In genomic region chr19:46372901-46373572, GRCh38 we compare ENCODE assay signal across 9 cellular contexts. TPM values are rescaled to one million over a fixed set of nuclear protein-coding genes. Genes with fewer than 3 reads are reported as not detected.
A peak's percentile ranks its signal among the peaks of the same experiment; 100 is the strongest.
DNase-seq lines count a peak whose midpoint lies in the region; ATAC-seq and TF ChIP-seq lines count a peak whose summit lies in the region.
"Had no signal": no experiment of that assay in that cellular context is flagged by ENCODE, and none has a peak within 500 bp of the region (broad histone marks: within the 10 kb centered on the region; RNA-seq: fewer than 3 reads in every experiment).

No MANE protein-coding gene starts in this region.

- H3K9me3 ChIP-seq in prostate gland, result no peaks in the 10 kb centered on the region

- H3K27me3 ChIP-seq in prostate gland (replicated peaks; ENCODE audit: insufficient read depth), result no peaks in the 10 kb centered on the region

- H3K36me3 ChIP-seq in prostate gland, result peaks cover 0 to 2% of the 10 kb centered on the region in 2 donors

- peak in 2 of 4 experiments; percentile 29 to 38 for TF ChIP-seq CTCF in prostate gland (IDR thresholded peaks at IDR 0.05)

- 48% methylated on average over 13 of the region's 13 CpGs for WGBS in prostate gland

- no peak overlapping the region for H3K4me3 ChIP-seq in prostate gland

- H3K27ac ChIP-seq in prostate gland, result peak overlapping the region; percentile 79 to 87

- peaks cover 37% of the 10 kb centered on the region for H3K4me1 ChIP-seq in prostate gland (replicated peaks)

- intact Hi-C loops in prostate gland (cut with DNase I), result no loop called here

- DNase-seq in Daoy (ENCODE audit: low read depth) (peak; percentile 54), NCI-H460 (ENCODE audit: extremely low read depth, low read depth) (peak; percentile 26), prostate gland (ENCODE audit: low spot score) (no peak)
- DNase-seq in stimulated activated naive CD4-positive, alpha-beta T cell (lab: John Stamatoyannopoulos, UW), result no peak

- TF ChIP-seq POLR2A in prostate gland (IDR thresholded peaks at IDR 0.05), result no peak

- ATAC-seq in esophagus mucosa, result peak; percentile 5
- ATAC-seq in HG03039 (IDR thresholded peaks at IDR 0.05; ENCODE audit: unreplicated experiment), result no peak
- ATAC-seq in HG03095 (IDR thresholded peaks at IDR 0.05; ENCODE audit: unreplicated experiment), result no peak
- no peak for ATAC-seq in GM21367 (IDR thresholded peaks at IDR 0.05; ENCODE audit: unreplicated experiment)

RNA-seq across cellular contexts. Expression of gene PPP5C, which starts 26.1 kb away (rescaled TPM):
- total RNA-seq in Daoy (2014; rRNA removed; shearing (Covaris generic)), result 59.4 and 80.8 TPM in 2 replicates
- total RNA-seq in NCI-H460 (2014; rRNA removed; shearing (Covaris generic)), result 35.0 and 41.2 TPM in 2 replicates
- 67.6 and 84.3 TPM in 2 replicates for polyA plus RNA-seq in NCI-H460 (2014; cell fraction: nucleus; rRNA removed)
- total RNA-seq in esophagus mucosa (31.0 TPM), prostate gland (10 to 100 TPM; 81.4 to 84.3 TPM)

RNA-seq across cellular contexts. Expression of gene CCDC8, which starts 40.3 kb away (rescaled TPM):
- 8.8 and 9.2 TPM in 2 replicates for total RNA-seq in Daoy (2014; rRNA removed; shearing (Covaris generic))
- not detected in 2 replicates for total RNA-seq in NCI-H460 (2014; rRNA removed; shearing (Covaris generic))
- polyA plus RNA-seq in NCI-H460 (2014; cell fraction: nucleus; rRNA removed), result not detected in 2 replicates
- total RNA-seq in esophagus mucosa (0.80 TPM), prostate gland (10 to 100 TPM; 20.4 to 32.7 TPM)
- total RNA-seq: T-helper 2 cell treated with Interferon-gamma antibody and Interleukin-4, amounts not matched to agents 100 ng/mL and 5 ng/mL, for 36 hours had no signal

RNA-seq across cellular contexts. Expression of gene PNMA8C, which starts 55.7 kb away (rescaled TPM):
- total RNA-seq in Daoy (2014; rRNA removed; shearing (Covaris generic)), result not detected in 2 replicates
- not detected in 2 replicates for total RNA-seq in NCI-H460 (2014; rRNA removed; shearing (Covaris generic))
- polyA plus RNA-seq in NCI-H460 (2014; cell fraction: nucleus; rRNA removed), result 0.12 TPM in 1 of 2 replicates, not detected in the other
- total RNA-seq in esophagus mucosa (not detected), prostate gland (1 to 10 TPM in 1 of 2 donors, not detected in 1; 1.6 TPM)
- total RNA-seq: T-helper 2 cell treated with Interferon-gamma antibody and Interleukin-4, amounts not matched to agents 100 ng/mL and 5 ng/mL, for 36 hours had no signal

Comparison
In these comparisons a context has a peak if more than half of its experiments do, and no peak if none do; other contexts are left out.
1. DNase-seq: peak in Daoy (single experiment) and NCI-H460 (single experiment); none in prostate gland (single experiment) and stimulated activated naive CD4-positive, alpha-beta T cell (0 of 6).